Comparison of ENCODE assay signal across 1 cellular context in genomic region chr15:101070502-101071273, GRCh38.
TF ChIP-seq lines count a peak whose summit lies in the region.

No MANE protein-coding gene starts in this region.

TF ChIP-seq in HepG2, 621 proteins besides CTCF, POLR2A, EP300 and RAD21 (continued from another document and continues in another):
- peak; percentile 89 for TF ChIP-seq ZGPAT (CRISPR knock-in tag; IDR thresholded peaks at IDR 0.05)
- TF ChIP-seq ZNF740 (CRISPR knock-in tag; IDR thresholded peaks at IDR 0.05), result no peak
- peak; percentile 27 for TF ChIP-seq RBM39 (IDR thresholded peaks at IDR 0.05; ENCODE audit: low read depth, low read length, poor library complexity, severe bottlenecking)
- TF ChIP-seq HMGA1 (CRISPR knock-in tag; conservative IDR thresholded peaks at IDR 0.05), result no peak
- TF ChIP-seq ISX (CRISPR knock-in tag; conservative IDR thresholded peaks at IDR 0.05), result no peak
- TF ChIP-seq ZBTB49 (CRISPR knock-in tag; IDR thresholded peaks at IDR 0.05; ENCODE audit: borderline replicate concordance), result no peak
- peak; percentile 95 for TF ChIP-seq SKIL (CRISPR knock-in tag; IDR thresholded peaks at IDR 0.05; ENCODE audit: borderline replicate concordance)
- TF ChIP-seq ZNF234 (CRISPR knock-in tag; conservative IDR thresholded peaks at IDR 0.05), result no peak
- peak; percentile 71 for TF ChIP-seq THAP11 (CRISPR knock-in tag; IDR thresholded peaks at IDR 0.05)
- no peak for TF ChIP-seq ZNF550 (CRISPR knock-in tag; IDR thresholded peaks at IDR 0.05; ENCODE audit: borderline replicate concordance)
- TF ChIP-seq ZNF224 (CRISPR knock-in tag; IDR thresholded peaks at IDR 0.05), result no peak
- no peak for TF ChIP-seq SRSF9 (IDR thresholded peaks at IDR 0.05; ENCODE audit: borderline replicate concordance, insufficient read depth, low read depth, low read length, poor library complexity, severe bottlenecking)
- no peak for TF ChIP-seq EED (CRISPR knock-in tag; IDR thresholded peaks at IDR 0.05)
- no peak for TF ChIP-seq IRF9 (CRISPR knock-in tag; IDR thresholded peaks at IDR 0.05; ENCODE audit: borderline replicate concordance)
- peak; percentile 67 for TF ChIP-seq ELF1 (CRISPR knock-in tag; IDR thresholded peaks at IDR 0.05)
- TF ChIP-seq ARNTL (CRISPR knock-in tag; IDR thresholded peaks at IDR 0.05), result peak; percentile 39; the same call in 1 of the 2 replicates
- 0 out of 2 replicates have a peak, but pooled peaks have one; percentile 64 for TF ChIP-seq JUND (CRISPR knock-in tag; IDR thresholded peaks at IDR 0.05)
- no peak for TF ChIP-seq PRDM15 (CRISPR knock-in tag; IDR thresholded peaks at IDR 0.05)
- TF ChIP-seq PHF21A (CRISPR knock-in tag; IDR thresholded peaks at IDR 0.05), result peak; percentile 91
- peak; percentile 82; the same call in 1 of the 2 replicates for TF ChIP-seq GATA4 (IDR thresholded peaks at IDR 0.05; ENCODE audit: borderline replicate concordance, low read depth)
- peak; percentile 50 for TF ChIP-seq TEAD3 (CRISPR knock-in tag; optimal IDR thresholded peaks at IDR 0.05; ENCODE audit: borderline replicate concordance)
- TF ChIP-seq PATZ1 (CRISPR knock-in tag; IDR thresholded peaks at IDR 0.05), result peak; percentile 62
- TF ChIP-seq POLR2G (IDR thresholded peaks at IDR 0.05; ENCODE audit: low read depth, low read length), result peak; percentile 78
- TF ChIP-seq ZC3H13 (CRISPR knock-in tag; IDR thresholded peaks at IDR 0.05), result no peak
- no peak for TF ChIP-seq ZNF616 (CRISPR knock-in tag; IDR thresholded peaks at IDR 0.05; ENCODE audit: low read depth)
- TF ChIP-seq HOXA9 (CRISPR knock-in tag; IDR thresholded peaks at IDR 0.05; ENCODE audit: borderline replicate concordance), result no peak
- peak; percentile 97 for TF ChIP-seq MED1 (CRISPR knock-in tag; IDR thresholded peaks at IDR 0.05)
- TF ChIP-seq ZSCAN12 (CRISPR knock-in tag; IDR thresholded peaks at IDR 0.05), result peak; percentile 45; the same call in 1 of the 2 replicates
- TF ChIP-seq ZNF776 (CRISPR knock-in tag; IDR thresholded peaks at IDR 0.05), result no peak
- TF ChIP-seq ZNF256 (CRISPR knock-in tag; conservative IDR thresholded peaks at IDR 0.05), result no peak
- peak; percentile 48; the same call in 1 of the 2 replicates for TF ChIP-seq MLX (CRISPR knock-in tag; IDR thresholded peaks at IDR 0.05)
- TF ChIP-seq JUN (CRISPR knock-in tag; IDR thresholded peaks at IDR 0.05), result no peak
- TF ChIP-seq ZNF768 (CRISPR knock-in tag; IDR thresholded peaks at IDR 0.05), result no peak
- peak; percentile 97 for TF ChIP-seq ISL2 (CRISPR knock-in tag; IDR thresholded peaks at IDR 0.05)
- peak; percentile 85; the same call in 1 of the 2 replicates for TF ChIP-seq JUNB (CRISPR knock-in tag; IDR thresholded peaks at IDR 0.05; ENCODE audit: borderline replicate concordance)
- no peak for TF ChIP-seq AGO2 (optimal IDR thresholded peaks at IDR 0.05; ENCODE audit: low read depth, low read length)
- no peak for TF ChIP-seq NFYC (CRISPR knock-in tag; IDR thresholded peaks at IDR 0.05)
- TF ChIP-seq HMG20A (CRISPR knock-in tag; IDR thresholded peaks at IDR 0.05; ENCODE audit: borderline replicate concordance), result peak; percentile 93; the same call in 1 of the 2 replicates
- 0 out of 2 replicates have a peak, but pooled peaks have one; percentile 46 for TF ChIP-seq TEF (CRISPR knock-in tag; IDR thresholded peaks at IDR 0.05)
- TF ChIP-seq SOX6 (IDR thresholded peaks at IDR 0.05), result no peak
- TF ChIP-seq SOX6 (CRISPR knock-in tag; IDR thresholded peaks at IDR 0.05), result peak; percentile 99
- TF ChIP-seq ZNF264 (CRISPR knock-in tag; IDR thresholded peaks at IDR 0.05), result peak; percentile 92
- TF ChIP-seq FOXO4 (CRISPR knock-in tag; conservative IDR thresholded peaks at IDR 0.05), result no peak
- TF ChIP-seq BCL3 (CRISPR knock-in tag; IDR thresholded peaks at IDR 0.05), result no peak
- TF ChIP-seq MBD4 (IDR thresholded peaks at IDR 0.05; ENCODE audit: borderline replicate concordance, low read length), result peak; percentile 88
- no peak for TF ChIP-seq NR0B2 (CRISPR knock-in tag; IDR thresholded peaks at IDR 0.05)
- TF ChIP-seq CCAR2 (optimal IDR thresholded peaks at IDR 0.05; ENCODE audit: low read depth, low read length), result no peak
- peak; percentile 84 for TF ChIP-seq RCOR2 (CRISPR knock-in tag; IDR thresholded peaks at IDR 0.05)
- TF ChIP-seq ZNF343 (CRISPR knock-in tag; IDR thresholded peaks at IDR 0.05), result no peak
- no peak for TF ChIP-seq TEAD2 (CRISPR knock-in tag; IDR thresholded peaks at IDR 0.05)
- TF ChIP-seq STAG1 (CRISPR knock-in tag; IDR thresholded peaks at IDR 0.05), result no peak
